Comparison of ENCODE assay signal across 17 cellular contexts in genomic region chr3:119195151-119195476, GRCh38. TPM values are rescaled to one million over a fixed set of nuclear protein-coding genes. Genes with fewer than 3 reads are reported as not detected.
DNase-seq lines count a peak whose midpoint lies in the region; ATAC-seq and TF ChIP-seq lines count a peak whose summit lies in the region.
"Had no signal": no experiment of that assay in that cellular context is flagged by ENCODE, and none has a peak within 500 bp of the region (broad histone marks: within the 10 kb centered on the region; RNA-seq: fewer than 3 reads in every experiment).

No MANE protein-coding gene starts in this region.

- peak overlapping the region; percentile 15 for H3K9ac ChIP-seq in adipocyte (ENCODE audit: low read length)
- no peak overlapping the region for H3K9ac ChIP-seq in mesenchymal stem cell (ENCODE audit: low read length)

- peaks cover 28% of the 10 kb centered on the region for H3K4me1 Mint-ChIP-seq in HFFc6 (ENCODE audit: low read depth)
- H3K4me1 Mint-ChIP-seq: CD4-positive, alpha-beta memory T cell; IgD-negative memory B cell had no signal

- ATAC-seq in GM21381 (IDR thresholded peaks at IDR 0.05; ENCODE audit: unreplicated experiment): no peak
- ATAC-seq: GM12878 had no signal

- H3K27ac Mint-ChIP-seq in HFFc6: peak overlapping the region; percentile 51
- H3K27ac Mint-ChIP-seq: IgD-negative memory B cell had no signal

- H2AFZ ChIP-seq in mesenchymal stem cell (ENCODE audit: low read depth, low read length): no peak overlapping the region

- WGBS in mesenchymal stem cell: 87% methylated on average over 1 of the region's 1 CpG

- H3K23ac ChIP-seq in mesenchymal stem cell (ENCODE audit: low read length in 2 of 2): no peak overlapping the region

- H3K27ac ChIP-seq in AG04450 (ENCODE audit: low read depth, low read length): peak overlapping the region; percentile 47
- peak overlapping the region; percentile 90 for H3K27ac ChIP-seq in mesenchymal stem cell (ENCODE audit: low read length, poor library complexity, severe bottlenecking)

- CTCF ChIA-PET in AG04450 (lab: Charles Lee): interaction anchor here (1.0 to 1.3 kb wide), 2 partner anchors 21 to 46 kb away, joined by 3 read pairs; partner anchors contain the start of gene UPK1B

- H3K4me3 Mint-ChIP-seq in HFFc6: peak overlapping the region; percentile 75
- H3K4me3 Mint-ChIP-seq: CD4-positive, alpha-beta memory T cell; IgD-negative memory B cell had no signal

- H3K9me3 Mint-ChIP-seq in HFFc6: no peaks in the 10 kb centered on the region
- H3K9me3 Mint-ChIP-seq: CD4-positive, alpha-beta memory T cell had no signal

- H3K4ac ChIP-seq in mesenchymal stem cell (ENCODE audit: low read depth in 1 of 2, low read length in 2 of 2): no peak overlapping the region

- H4K91ac ChIP-seq in mesenchymal stem cell (ENCODE audit: low read length): no peak overlapping the region

- no peak overlapping the region for H2BK120ac ChIP-seq in mesenchymal stem cell (ENCODE audit: low read depth, low read length)

- H3K18ac ChIP-seq in mesenchymal stem cell (ENCODE audit: low read depth in 1 of 2, low read length in 2 of 2): no peak overlapping the region

- H3K14ac ChIP-seq in mesenchymal stem cell (ENCODE audit: low read length in 2 of 2): no peak overlapping the region

- no peak overlapping the region for H2BK12ac ChIP-seq in mesenchymal stem cell (ENCODE audit: low read length in 2 of 2)

- peak overlapping the region; percentile 20 for H2AK5ac ChIP-seq in mesenchymal stem cell (ENCODE audit: low read length, severe bottlenecking)

- no peaks in the 10 kb centered on the region for H3K27me3 ChIP-seq in AG04450 (ENCODE audit: control insufficient read depth, insufficient read depth, low read length)
- H3K27me3 ChIP-seq in adipocyte (replicated peaks; ENCODE audit: control insufficient read depth, insufficient read depth, low read length): no peaks in the 10 kb centered on the region
- no peaks in the 10 kb centered on the region for H3K27me3 ChIP-seq in mesenchymal stem cell (ENCODE audit: control insufficient read depth in 1 of 2, insufficient read depth in 1 of 2, low read length in 2 of 2)

- POLR2A ChIA-PET in AG04450 (lab: Yijun Ruan, JAX): no interaction called here

- H4K8ac ChIP-seq in mesenchymal stem cell (ENCODE audit: low read length): no peak overlapping the region

- H3K9me3 ChIP-seq in AG04450 (ENCODE audit: control insufficient read depth, insufficient read depth, low read length) (no peaks in the 10 kb centered on the region), adipocyte (ENCODE audit: control insufficient read depth, low read length) (no peaks in the 10 kb centered on the region), mesenchymal stem cell (ENCODE audit: control insufficient read depth, low read length) (no peaks in the 10 kb centered on the region)

- no peaks in the 10 kb centered on the region for H3K36me3 Mint-ChIP-seq in HFFc6 (ENCODE audit: low read depth)
- H3K36me3 Mint-ChIP-seq: CD4-positive, alpha-beta memory T cell had no signal

- TF ChIP-seq CTCF in AG04450 (IDR thresholded peaks at IDR 0.05; ENCODE audit: low read depth, low read length): no peak
- TF ChIP-seq CTCF in HFFc6 (IDR thresholded peaks at IDR 0.05): no peak

- no peaks in the 10 kb centered on the region for H3K27me3 Mint-ChIP-seq in HFFc6 (ENCODE audit: insufficient read depth)
- H3K27me3 Mint-ChIP-seq: IgD-negative memory B cell had no signal

- H2BK15ac ChIP-seq in mesenchymal stem cell (ENCODE audit: low read depth, poor library complexity, severe bottlenecking): no peak overlapping the region

- H2BK5ac ChIP-seq in mesenchymal stem cell (ENCODE audit: low read depth, low read length, poor library complexity, severe bottlenecking): peak overlapping the region; percentile 36

- no peak overlapping the region for H3K4me2 ChIP-seq in mesenchymal stem cell (ENCODE audit: low read length, poor library complexity, severe bottlenecking)

- no peaks in the 10 kb centered on the region for H3K36me3 ChIP-seq in adipocyte (ENCODE audit: control insufficient read depth, insufficient read depth, low read length, severe bottlenecking)
- no peaks in the 10 kb centered on the region for H3K36me3 ChIP-seq in mesenchymal stem cell (ENCODE audit: control insufficient read depth in 1 of 2, insufficient read depth in 2 of 2, low read depth in 1 of 2, low read length in 2 of 2)

- DNase-seq in AG04450 (ENCODE audit: low read depth, low spot score): no peak
- peak; percentile 4 for DNase-seq in HFFc6
- DNase-seq in adipocyte (ENCODE audit: low read depth): no peak
- no peak for DNase-seq in mesenchymal stem cell
- DNase-seq in H4 (ENCODE audit: low spot score): no peak
- DNase-seq in NK-92 treated with Interleukin-12 subunit alpha and Interleukin-12 subunit beta, amount 100 ng/mL, for 24 hours (lab: John Stamatoyannopoulos, UW): no peak
- DNase-seq in NCI-H510A treated with DMSO at 0.1 percent for 48 hours (lab: John Stamatoyannopoulos, UW): no peak
- DNase-seq: C1 segment of cervical spinal cord; CD4-positive, alpha-beta memory T cell; DMS79; GOT3; KG1 had no signal

- peaks cover 23% of the 10 kb centered on the region for H3K4me1 ChIP-seq in adipocyte (ENCODE audit: control insufficient read depth, insufficient read depth, low read length)
- H3K4me1 ChIP-seq in mesenchymal stem cell (ENCODE audit: control insufficient read depth, insufficient read depth, low read depth, low read length): peaks cover 3% of the 10 kb centered on the region

- no peak overlapping the region for H3K4me3 ChIP-seq in AG04450 (ENCODE audit: low read depth, low read length)
- H3K4me3 ChIP-seq in adipocyte (ENCODE audit: low read length): no peak overlapping the region
- no peak overlapping the region for H3K4me3 ChIP-seq in mesenchymal stem cell (ENCODE audit: insufficient read depth in 1 of 2, low read depth in 1 of 2, low read length in 2 of 2)
- H3K4me3 ChIP-seq: GM12878 had no signal

- no peaks in the 10 kb centered on the region for H3K79me1 ChIP-seq in mesenchymal stem cell (replicated peaks; ENCODE audit: low read length, poor library complexity, severe bottlenecking)

RNA-seq across cellular contexts. Expression of gene UPK1B, which starts 21.7 kb away (rescaled TPM):
- polyA plus RNA-seq in AG04450 (2011; rRNA removed): 0.32 and 0.43 TPM in 2 replicates
- polyA minus RNA-seq in AG04450 (2011; rRNA and poly(A)+ RNA removed): 0.23 TPM in 1 of 2 replicates, not detected in the other
- under 1 TPM in 2 of 6 experiments, not detected in 4; 0.10 to 0.12 TPM for total RNA-seq in HFFc6 (2021; fragmentation: NEBNext Ultra II Directional; extraction: Animal tissue kit (Norgen Biotek cat#: 25700))
- not detected for polyA plus RNA-seq in mesenchymal stem cell (2013, experiment 1 of 2)
- not detected for polyA plus RNA-seq in mesenchymal stem cell (2013, experiment 2 of 2)
- total RNA-seq in H4 (2014; rRNA removed; shearing (Covaris generic)): not detected in 2 replicates
- total RNA-seq: A673; CD4-positive, alpha-beta memory T cell; G401; GM12878 had no signal
- polyA plus RNA-seq: CD4-positive, alpha-beta memory T cell; GM12878; IgD-negative memory B cell had no signal

RNA-seq across cellular contexts. Expression of gene B4GALT4, which starts 45.6 kb away (rescaled TPM):
- polyA plus RNA-seq in AG04450 (2011; rRNA removed): 24.6 and 32.6 TPM in 2 replicates
- 19.9 and 22.2 TPM in 2 replicates for polyA minus RNA-seq in AG04450 (2011; rRNA and poly(A)+ RNA removed)
- total RNA-seq in HFFc6 (2021; fragmentation: NEBNext Ultra II Directional; extraction: Animal tissue kit (Norgen Biotek cat#: 25700)): 10 to 100 TPM; 47.2 to 53.5 (median 52.5) TPM
- 27.2 TPM for polyA plus RNA-seq in mesenchymal stem cell (2013, experiment 1 of 2)
- polyA plus RNA-seq in mesenchymal stem cell (2013, experiment 2 of 2): 27.4 TPM
- total RNA-seq in H4 (2014; rRNA removed; shearing (Covaris generic)): 25.3 and 30.5 TPM in 2 replicates

RNA-seq across cellular contexts. Expression of gene TEX55, which starts 49.1 kb away (rescaled TPM):
- polyA plus RNA-seq in AG04450 (2011; rRNA removed): not detected in 2 replicates
- polyA minus RNA-seq in AG04450 (2011; rRNA and poly(A)+ RNA removed): not detected in 2 replicates
- not detected for total RNA-seq in HFFc6 (2021; fragmentation: NEBNext Ultra II Directional; extraction: Animal tissue kit (Norgen Biotek cat#: 25700))
- polyA plus RNA-seq in mesenchymal stem cell (2013, experiment 1 of 2): not detected
- polyA plus RNA-seq in mesenchymal stem cell (2013, experiment 2 of 2): not detected
- not detected in 2 replicates for total RNA-seq in H4 (2014; rRNA removed; shearing (Covaris generic))
- total RNA-seq: A673; CD4-positive, alpha-beta memory T cell; G401; GM12878 had no signal
- polyA plus RNA-seq: CD4-positive, alpha-beta memory T cell; GM12878; IgD-negative memory B cell had no signal
